ENCODE assay signal across 1 cellular context in the genomic region with DNA sequence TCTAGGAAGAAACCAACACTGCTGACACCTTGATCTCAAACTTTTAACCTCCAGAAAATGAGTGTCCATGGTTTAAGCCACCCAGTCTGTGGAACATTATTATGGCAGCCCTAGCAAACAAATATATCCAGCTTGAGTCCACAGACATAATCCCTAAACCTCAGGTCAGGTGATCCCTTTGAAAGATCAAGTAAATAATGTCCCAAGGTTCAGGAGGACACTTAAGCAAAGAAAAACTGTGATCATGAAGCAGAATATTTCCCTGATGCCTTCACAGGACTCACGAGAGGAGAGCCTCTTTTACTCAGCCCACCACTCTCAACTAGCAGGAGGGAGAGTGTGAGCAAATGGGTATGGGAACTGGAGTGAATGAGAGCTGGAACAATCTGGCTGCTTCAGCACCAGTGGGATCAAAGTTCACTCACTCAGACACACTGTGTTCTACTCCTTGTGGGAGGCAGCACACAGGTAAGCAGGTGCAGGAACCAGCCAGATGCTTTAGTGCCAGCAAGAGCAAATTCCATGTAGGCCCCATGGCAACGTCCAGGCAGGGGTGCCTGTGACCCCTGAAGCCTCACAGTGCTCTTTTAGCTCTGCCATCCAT.
A peak's percentile ranks its signal among the peaks of the same experiment; 100 is the strongest.
TF ChIP-seq lines count a peak whose summit lies in the region.

No MANE protein-coding gene starts in this region.

TF ChIP-seq in HepG2, 621 proteins besides CTCF, POLR2A, EP300 and RAD21 (continued from another document and continues in another):
- TF ChIP-seq, protein P1, sequence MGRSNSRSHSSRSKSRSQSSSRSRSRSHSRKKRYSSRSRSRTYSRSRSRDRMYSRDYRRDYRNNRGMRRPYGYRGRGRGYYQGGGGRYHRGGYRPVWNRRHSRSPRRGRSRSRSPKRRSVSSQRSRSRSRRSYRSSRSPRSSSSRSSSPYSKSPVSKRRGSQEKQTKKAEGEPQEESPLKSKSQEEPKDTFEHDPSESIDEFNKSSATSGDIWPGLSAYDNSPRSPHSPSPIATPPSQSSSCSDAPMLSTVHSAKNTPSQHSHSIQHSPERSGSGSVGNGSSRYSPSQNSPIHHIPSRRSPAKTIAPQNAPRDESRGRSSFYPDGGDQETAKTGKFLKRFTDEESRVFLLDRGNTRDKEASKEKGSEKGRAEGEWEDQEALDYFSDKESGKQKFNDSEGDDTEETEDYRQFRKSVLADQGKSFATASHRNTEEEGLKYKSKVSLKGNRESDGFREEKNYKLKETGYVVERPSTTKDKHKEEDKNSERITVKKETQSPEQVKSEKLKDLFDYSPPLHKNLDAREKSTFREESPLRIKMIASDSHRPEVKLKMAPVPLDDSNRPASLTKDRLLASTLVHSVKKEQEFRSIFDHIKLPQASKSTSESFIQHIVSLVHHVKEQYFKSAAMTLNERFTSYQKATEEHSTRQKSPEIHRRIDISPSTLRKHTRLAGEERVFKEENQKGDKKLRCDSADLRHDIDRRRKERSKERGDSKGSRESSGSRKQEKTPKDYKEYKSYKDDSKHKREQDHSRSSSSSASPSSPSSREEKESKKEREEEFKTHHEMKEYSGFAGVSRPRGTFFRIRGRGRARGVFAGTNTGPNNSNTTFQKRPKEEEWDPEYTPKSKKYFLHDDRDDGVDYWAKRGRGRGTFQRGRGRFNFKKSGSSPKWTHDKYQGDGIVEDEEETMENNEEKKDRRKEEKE (IDR thresholded peaks at IDR 0.05), result no peak
- TF ChIP-seq ZNF234 (CRISPR knock-in tag; conservative IDR thresholded peaks at IDR 0.05), result no peak
- TF ChIP-seq ZNF709 (CRISPR knock-in tag; IDR thresholded peaks at IDR 0.05), result no peak
- TF ChIP-seq, protein P2, sequence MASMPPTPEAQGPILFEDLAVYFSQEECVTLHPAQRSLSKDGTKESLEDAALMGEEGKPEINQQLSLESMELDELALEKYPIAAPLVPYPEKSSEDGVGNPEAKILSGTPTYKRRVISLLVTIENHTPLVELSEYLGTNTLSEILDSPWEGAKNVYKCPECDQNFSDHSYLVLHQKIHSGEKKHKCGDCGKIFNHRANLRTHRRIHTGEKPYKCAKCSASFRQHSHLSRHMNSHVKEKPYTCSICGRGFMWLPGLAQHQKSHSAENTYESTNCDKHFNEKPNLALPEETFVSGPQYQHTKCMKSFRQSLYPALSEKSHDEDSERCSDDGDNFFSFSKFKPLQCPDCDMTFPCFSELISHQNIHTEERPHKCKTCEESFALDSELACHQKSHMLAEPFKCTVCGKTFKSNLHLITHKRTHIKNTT (CRISPR knock-in tag; IDR thresholded peaks at IDR 0.05), result no peak
- TF ChIP-seq ZNF292 (CRISPR knock-in tag; IDR thresholded peaks at IDR 0.05; ENCODE audit: borderline replicate concordance, low read depth), result peak; percentile 78; the same call in 1 of the 2 replicates
- no peak for TF ChIP-seq ZNF841 (CRISPR knock-in tag; IDR thresholded peaks at IDR 0.05; ENCODE audit: borderline replicate concordance)
- TF ChIP-seq TRIM24 (CRISPR knock-in tag; IDR thresholded peaks at IDR 0.05), result no peak
- TF ChIP-seq SRF (IDR thresholded peaks at IDR 0.05; ENCODE audit: low read depth, low read length), result no peak
- TF ChIP-seq U2AF2 (IDR thresholded peaks at IDR 0.05; ENCODE audit: low read depth, low read length), result no peak
- TF ChIP-seq TEAD2 (CRISPR knock-in tag; IDR thresholded peaks at IDR 0.05), result no peak
- TF ChIP-seq HHEX (CRISPR knock-in tag; IDR thresholded peaks at IDR 0.05), result peak; percentile 68
- TF ChIP-seq CC2D1A (CRISPR knock-in tag; IDR thresholded peaks at IDR 0.05), result no peak
- no peak for TF ChIP-seq KDM5B (CRISPR knock-in tag; IDR thresholded peaks at IDR 0.05; ENCODE audit: borderline replicate concordance)
- peak; percentile 79 for TF ChIP-seq ZNF629 (CRISPR knock-in tag; conservative IDR thresholded peaks at IDR 0.05)
- TF ChIP-seq, protein P3, sequence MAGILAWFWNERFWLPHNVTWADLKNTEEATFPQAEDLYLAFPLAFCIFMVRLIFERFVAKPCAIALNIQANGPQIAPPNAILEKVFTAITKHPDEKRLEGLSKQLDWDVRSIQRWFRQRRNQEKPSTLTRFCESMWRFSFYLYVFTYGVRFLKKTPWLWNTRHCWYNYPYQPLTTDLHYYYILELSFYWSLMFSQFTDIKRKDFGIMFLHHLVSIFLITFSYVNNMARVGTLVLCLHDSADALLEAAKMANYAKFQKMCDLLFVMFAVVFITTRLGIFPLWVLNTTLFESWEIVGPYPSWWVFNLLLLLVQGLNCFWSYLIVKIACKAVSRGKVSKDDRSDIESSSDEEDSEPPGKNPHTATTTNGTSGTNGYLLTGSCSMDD (CRISPR knock-in tag; IDR thresholded peaks at IDR 0.05), result no peak
- no peak for TF ChIP-seq FIP1L1 (IDR thresholded peaks at IDR 0.05; ENCODE audit: borderline replicate concordance, insufficient read depth, low read depth, low read length)
- TF ChIP-seq, protein P4, sequence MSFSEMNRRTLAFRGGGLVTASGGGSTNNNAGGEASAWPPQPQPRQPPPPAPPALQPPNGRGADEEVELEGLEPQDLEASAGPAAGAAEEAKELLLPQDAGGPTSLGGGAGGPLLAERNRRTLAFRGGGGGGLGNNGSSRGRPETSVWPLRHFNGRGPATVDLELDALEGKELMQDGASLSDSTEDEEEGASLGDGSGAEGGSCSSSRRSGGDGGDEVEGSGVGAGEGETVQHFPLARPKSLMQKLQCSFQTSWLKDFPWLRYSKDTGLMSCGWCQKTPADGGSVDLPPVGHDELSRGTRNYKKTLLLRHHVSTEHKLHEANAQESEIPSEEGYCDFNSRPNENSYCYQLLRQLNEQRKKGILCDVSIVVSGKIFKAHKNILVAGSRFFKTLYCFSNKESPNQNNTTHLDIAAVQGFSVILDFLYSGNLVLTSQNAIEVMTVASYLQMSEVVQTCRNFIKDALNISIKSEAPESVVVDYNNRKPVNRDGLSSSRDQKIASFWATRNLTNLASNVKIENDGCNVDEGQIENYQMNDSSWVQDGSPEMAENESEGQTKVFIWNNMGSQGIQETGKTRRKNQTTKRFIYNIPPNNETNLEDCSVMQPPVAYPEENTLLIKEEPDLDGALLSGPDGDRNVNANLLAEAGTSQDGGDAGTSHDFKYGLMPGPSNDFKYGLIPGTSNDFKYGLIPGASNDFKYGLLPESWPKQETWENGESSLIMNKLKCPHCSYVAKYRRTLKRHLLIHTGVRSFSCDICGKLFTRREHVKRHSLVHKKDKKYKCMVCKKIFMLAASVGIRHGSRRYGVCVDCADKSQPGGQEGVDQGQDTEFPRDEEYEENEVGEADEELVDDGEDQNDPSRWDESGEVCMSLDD (CRISPR knock-in tag; IDR thresholded peaks at IDR 0.05; ENCODE audit: borderline replicate concordance), result no peak
- no peak for TF ChIP-seq ZNF34 (CRISPR knock-in tag; IDR thresholded peaks at IDR 0.05; ENCODE audit: borderline replicate concordance)
- 0 out of 2 replicates have a peak, but pooled peaks have one; percentile 27 for TF ChIP-seq HOXA3 (CRISPR knock-in tag; IDR thresholded peaks at IDR 0.05)
- TF ChIP-seq ZNF207 (IDR thresholded peaks at IDR 0.05; ENCODE audit: borderline replicate concordance), result no peak
- TF ChIP-seq KDM4B (CRISPR knock-in tag; IDR thresholded peaks at IDR 0.05), result no peak
- no peak for TF ChIP-seq MAFF (IDR thresholded peaks at IDR 0.05; ENCODE audit: low read depth, low read length)
- no peak for TF ChIP-seq ARNT2 (CRISPR knock-in tag; IDR thresholded peaks at IDR 0.05; ENCODE audit: low read depth)
- TF ChIP-seq FOSL1 (CRISPR knock-in tag; IDR thresholded peaks at IDR 0.05; ENCODE audit: borderline replicate concordance), result no peak
- TF ChIP-seq ZNF329 (CRISPR knock-in tag; IDR thresholded peaks at IDR 0.05; ENCODE audit: low read depth), result no peak
- 0 out of 2 replicates have a peak, but pooled peaks have one; percentile 22 for TF ChIP-seq SAP130 (CRISPR knock-in tag; IDR thresholded peaks at IDR 0.05; ENCODE audit: low read depth)
- TF ChIP-seq, protein P5, sequence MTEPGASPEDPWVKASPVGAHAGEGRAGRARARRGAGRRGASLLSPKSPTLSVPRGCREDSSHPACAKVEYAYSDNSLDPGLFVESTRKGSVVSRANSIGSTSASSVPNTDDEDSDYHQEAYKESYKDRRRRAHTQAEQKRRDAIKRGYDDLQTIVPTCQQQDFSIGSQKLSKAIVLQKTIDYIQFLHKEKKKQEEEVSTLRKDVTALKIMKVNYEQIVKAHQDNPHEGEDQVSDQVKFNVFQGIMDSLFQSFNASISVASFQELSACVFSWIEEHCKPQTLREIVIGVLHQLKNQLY (CRISPR knock-in tag; IDR thresholded peaks at IDR 0.05), result no peak
- TF ChIP-seq GLI4 (CRISPR knock-in tag; IDR thresholded peaks at IDR 0.05; ENCODE audit: borderline replicate concordance), result no peak
- no peak for TF ChIP-seq KDM1A (CRISPR knock-in tag; IDR thresholded peaks at IDR 0.05)
- TF ChIP-seq SOX13 (IDR thresholded peaks at IDR 0.05), result no peak
- peak in 1 of 2 experiments; percentile 27; a peak in 1 of 4 replicates for TF ChIP-seq SOX13 (CRISPR knock-in tag; conservative IDR thresholded peaks at IDR 0.05 in 1 of 2, IDR thresholded peaks at IDR 0.05 in 1 of 2)
- TF ChIP-seq NFKB2 (CRISPR knock-in tag; IDR thresholded peaks at IDR 0.05; ENCODE audit: borderline replicate concordance), result no peak
- TF ChIP-seq, protein P6, sequence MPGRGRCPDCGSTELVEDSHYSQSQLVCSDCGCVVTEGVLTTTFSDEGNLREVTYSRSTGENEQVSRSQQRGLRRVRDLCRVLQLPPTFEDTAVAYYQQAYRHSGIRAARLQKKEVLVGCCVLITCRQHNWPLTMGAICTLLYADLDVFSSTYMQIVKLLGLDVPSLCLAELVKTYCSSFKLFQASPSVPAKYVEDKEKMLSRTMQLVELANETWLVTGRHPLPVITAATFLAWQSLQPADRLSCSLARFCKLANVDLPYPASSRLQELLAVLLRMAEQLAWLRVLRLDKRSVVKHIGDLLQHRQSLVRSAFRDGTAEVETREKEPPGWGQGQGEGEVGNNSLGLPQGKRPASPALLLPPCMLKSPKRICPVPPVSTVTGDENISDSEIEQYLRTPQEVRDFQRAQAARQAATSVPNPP (CRISPR knock-in tag; IDR thresholded peaks at IDR 0.05), result no peak
- no peak for TF ChIP-seq EED (CRISPR knock-in tag; IDR thresholded peaks at IDR 0.05)
- no peak for TF ChIP-seq ZNF547 (CRISPR knock-in tag; IDR thresholded peaks at IDR 0.05)
- TF ChIP-seq SALL1 (CRISPR knock-in tag; IDR thresholded peaks at IDR 0.05), result peak; percentile 51
- TF ChIP-seq ZNF441 (CRISPR knock-in tag; IDR thresholded peaks at IDR 0.05; ENCODE audit: borderline replicate concordance), result no peak
- TF ChIP-seq, protein P7, sequence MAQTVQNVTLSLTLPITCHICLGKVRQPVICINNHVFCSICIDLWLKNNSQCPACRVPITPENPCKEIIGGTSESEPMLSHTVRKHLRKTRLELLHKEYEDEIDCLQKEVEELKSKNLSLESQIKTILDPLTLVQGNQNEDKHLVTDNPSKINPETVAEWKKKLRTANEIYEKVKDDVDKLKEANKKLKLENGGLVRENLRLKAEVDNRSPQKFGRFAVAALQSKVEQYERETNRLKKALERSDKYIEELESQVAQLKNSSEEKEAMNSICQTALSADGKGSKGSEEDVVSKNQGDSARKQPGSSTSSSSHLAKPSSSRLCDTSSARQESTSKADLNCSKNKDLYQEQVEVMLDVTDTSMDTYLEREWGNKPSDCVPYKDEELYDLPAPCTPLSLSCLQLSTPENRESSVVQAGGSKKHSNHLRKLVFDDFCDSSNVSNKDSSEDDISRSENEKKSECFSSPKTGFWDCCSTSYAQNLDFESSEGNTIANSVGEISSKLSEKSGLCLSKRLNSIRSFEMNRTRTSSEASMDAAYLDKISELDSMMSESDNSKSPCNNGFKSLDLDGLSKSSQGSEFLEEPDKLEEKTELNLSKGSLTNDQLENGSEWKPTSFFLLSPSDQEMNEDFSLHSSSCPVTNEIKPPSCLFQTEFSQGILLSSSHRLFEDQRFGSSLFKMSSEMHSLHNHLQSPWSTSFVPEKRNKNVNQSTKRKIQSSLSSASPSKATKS (CRISPR knock-in tag; IDR thresholded peaks at IDR 0.05), result no peak
- no peak for TF ChIP-seq ZNF703 (CRISPR knock-in tag; IDR thresholded peaks at IDR 0.05; ENCODE audit: borderline replicate concordance)
- no peak for TF ChIP-seq ZNF790 (CRISPR knock-in tag; IDR thresholded peaks at IDR 0.05; ENCODE audit: borderline replicate concordance)
- no peak for TF ChIP-seq PAWR (CRISPR knock-in tag; IDR thresholded peaks at IDR 0.05; ENCODE audit: borderline replicate concordance)
- TF ChIP-seq ZNF331 (CRISPR knock-in tag; IDR thresholded peaks at IDR 0.05), result peak; percentile 46; the same call in 1 of the 2 replicates
- peak; percentile 28; the same call in 1 of the 2 replicates for TF ChIP-seq ISL2 (CRISPR knock-in tag; IDR thresholded peaks at IDR 0.05)
- no peak for TF ChIP-seq ETV6 (CRISPR knock-in tag; conservative IDR thresholded peaks at IDR 0.05)
- no peak for TF ChIP-seq MYC (CRISPR knock-in tag; IDR thresholded peaks at IDR 0.05; ENCODE audit: borderline replicate concordance)
- TF ChIP-seq, protein P8, sequence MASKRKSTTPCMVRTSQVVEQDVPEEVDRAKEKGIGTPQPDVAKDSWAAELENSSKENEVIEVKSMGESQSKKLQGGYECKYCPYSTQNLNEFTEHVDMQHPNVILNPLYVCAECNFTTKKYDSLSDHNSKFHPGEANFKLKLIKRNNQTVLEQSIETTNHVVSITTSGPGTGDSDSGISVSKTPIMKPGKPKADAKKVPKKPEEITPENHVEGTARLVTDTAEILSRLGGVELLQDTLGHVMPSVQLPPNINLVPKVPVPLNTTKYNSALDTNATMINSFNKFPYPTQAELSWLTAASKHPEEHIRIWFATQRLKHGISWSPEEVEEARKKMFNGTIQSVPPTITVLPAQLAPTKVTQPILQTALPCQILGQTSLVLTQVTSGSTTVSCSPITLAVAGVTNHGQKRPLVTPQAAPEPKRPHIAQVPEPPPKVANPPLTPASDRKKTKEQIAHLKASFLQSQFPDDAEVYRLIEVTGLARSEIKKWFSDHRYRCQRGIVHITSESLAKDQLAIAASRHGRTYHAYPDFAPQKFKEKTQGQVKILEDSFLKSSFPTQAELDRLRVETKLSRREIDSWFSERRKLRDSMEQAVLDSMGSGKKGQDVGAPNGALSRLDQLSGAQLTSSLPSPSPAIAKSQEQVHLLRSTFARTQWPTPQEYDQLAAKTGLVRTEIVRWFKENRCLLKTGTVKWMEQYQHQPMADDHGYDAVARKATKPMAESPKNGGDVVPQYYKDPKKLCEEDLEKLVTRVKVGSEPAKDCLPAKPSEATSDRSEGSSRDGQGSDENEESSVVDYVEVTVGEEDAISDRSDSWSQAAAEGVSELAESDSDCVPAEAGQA (IDR thresholded peaks at IDR 0.05; ENCODE audit: low read depth), result no peak
- TF ChIP-seq, protein P8 (CRISPR knock-in tag; IDR thresholded peaks at IDR 0.05; ENCODE audit: borderline replicate concordance), result no peak
